7 cellular contexts compared by ENCODE assay signal in the genomic region with DNA sequence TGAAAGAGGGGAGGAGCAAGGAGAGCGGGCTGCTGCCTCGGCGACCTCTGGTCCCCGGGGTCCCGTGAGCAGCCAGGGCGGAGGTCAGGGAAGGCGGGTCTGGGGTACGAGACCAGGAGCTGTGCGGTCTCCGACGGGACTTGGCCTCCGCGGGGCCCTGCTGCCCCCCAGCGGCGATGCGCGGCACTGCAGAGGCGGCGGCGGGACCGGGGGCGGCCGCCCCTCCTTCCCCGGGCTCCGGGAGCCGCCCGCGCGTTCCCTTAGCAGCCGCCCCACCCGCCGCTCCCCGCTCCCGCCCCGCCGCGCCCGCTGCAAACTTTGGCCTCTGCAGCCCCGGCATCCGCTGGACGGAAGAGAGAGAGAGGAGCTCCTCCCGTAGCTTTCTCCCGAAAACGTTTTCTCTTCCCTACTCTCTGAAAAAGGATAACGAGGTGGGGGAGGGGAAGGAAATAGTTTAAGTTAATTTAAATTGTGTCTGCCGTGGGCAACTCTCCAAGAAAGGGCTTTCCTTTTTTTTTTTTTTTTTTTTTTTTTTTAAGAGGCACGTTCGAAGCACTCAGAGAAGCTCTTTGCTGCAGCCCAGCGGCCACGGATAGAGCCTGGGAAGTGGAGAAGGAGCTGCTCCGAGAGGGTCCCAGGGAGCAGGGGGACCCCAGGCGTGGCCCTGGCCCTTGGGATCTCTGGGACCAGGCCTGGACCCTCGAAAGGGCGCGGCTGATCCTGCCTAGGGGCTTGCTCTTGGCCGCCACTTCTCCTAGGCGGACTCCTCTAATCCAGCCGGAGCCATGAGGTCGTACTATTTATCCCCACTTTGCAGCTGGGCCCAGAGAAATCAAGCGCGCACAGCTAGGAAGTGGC. TPM values are rescaled to one million over a fixed set of nuclear protein-coding genes. Genes with fewer than 3 reads are reported as not detected.
A peak's percentile ranks its signal among the peaks of the same experiment; 100 is the strongest.
DNase-seq lines count a peak whose midpoint lies in the region; ATAC-seq and TF ChIP-seq lines count a peak whose summit lies in the region.

No MANE protein-coding gene starts in this region.

- peak; percentile 92 for DNase-seq in GM13976 (ENCODE audit: low spot score)
- peak; percentile 11 for DNase-seq in SKM-1 (lab: John Stamatoyannopoulos, UW; ENCODE audit: unreplicated experiment)
- peak; percentile 86 for DNase-seq in Right ventricle myocardium superior
- peak; percentile 27 to 95 (median 66) for DNase-seq in posterior cingulate gyrus
- peak; percentile 59 to 60 for DNase-seq in tibial nerve (ENCODE audit: low spot score in 2 of 2)

- peak; percentile 98 for ATAC-seq in Right ventricle myocardium superior (ENCODE audit: poor library complexity)

- H3K9me3 Mint-ChIP-seq in IgD-negative memory B cell: no peaks in the 10 kb centered on the region
- no peaks in the 10 kb centered on the region for H3K9me3 Mint-ChIP-seq in activated naive CD4-positive, alpha-beta T cell treated with anti-CD3 and anti-CD28 coated beads, Interleukin-2, amount 50 U/mL, for 24 hours

- H3K4me1 ChIP-seq in tibial nerve: peaks cover 0 to 12% (median 5%) of the 10 kb centered on the region in 4 donors

- no peaks in the 10 kb centered on the region for H3K36me3 Mint-ChIP-seq in IgD-negative memory B cell
- H3K36me3 Mint-ChIP-seq in activated naive CD4-positive, alpha-beta T cell treated with anti-CD3 and anti-CD28 coated beads, Interleukin-2, amount 50 U/mL, for 24 hours: no peaks in the 10 kb centered on the region

- H3K4me3 Mint-ChIP-seq in IgD-negative memory B cell: peak overlapping the region in 3 of 4 donors; percentile 43 to 78 (median 69)
- H3K4me3 Mint-ChIP-seq in activated naive CD4-positive, alpha-beta T cell treated with anti-CD3 and anti-CD28 coated beads, Interleukin-2, amount 50 U/mL, for 24 hours: peak overlapping the region; percentile 76

- peak; percentile 96 for TF ChIP-seq CTCF in GM13976 (IDR thresholded peaks at IDR 0.05; ENCODE audit: borderline replicate concordance, control extremely low read depth, extremely low read depth, insufficient read depth, missing control alignments)
- peak; percentile 90 to 99 (median 92) for TF ChIP-seq CTCF in tibial nerve (IDR thresholded peaks at IDR 0.05)

- H3K4me3 ChIP-seq in tibial nerve: peak overlapping the region in 3 of 4 donors; percentile 23 to 43 (median 28)

- H3K27me3 ChIP-seq in tibial nerve: no peaks in the 10 kb centered on the region

- 3 to 4% methylated on average over 52 to 57 of the region's 61 CpGs for WGBS in tibial nerve, 2 donors

- peak in 1 of 2 donors; percentile 11 for TF ChIP-seq EP300 in tibial nerve (IDR thresholded peaks at IDR 0.05)

- H3K27ac Mint-ChIP-seq in IgD-negative memory B cell: no peak overlapping the region
- H3K27ac Mint-ChIP-seq in activated naive CD4-positive, alpha-beta T cell treated with anti-CD3 and anti-CD28 coated beads, Interleukin-2, amount 50 U/mL, for 24 hours: no peak overlapping the region

- H3K36me3 ChIP-seq in tibial nerve: no peaks in the 10 kb centered on the region

- in situ Hi-C loops in GM13976 (cut with MboI; ENCODE audit: low sequenced_read_pairs, unreplicated experiment): loop anchor here (25.0 kb wide), 1 partner anchor 1273 kb away; no protein-coding TSS in a partner anchor

- intact Hi-C loops in Right ventricle myocardium superior (cut with DNase I): no loop called here
- intact Hi-C loops in posterior cingulate gyrus (cut with DNase I): loop anchor here (5.0 to 10.0 kb wide), 2 partner anchors 1273 to 1835 kb away; no protein-coding TSS in a partner anchor

- peaks cover 5% of the 10 kb centered on the region for H3K27me3 Mint-ChIP-seq in IgD-negative memory B cell
- H3K27me3 Mint-ChIP-seq in activated naive CD4-positive, alpha-beta T cell treated with anti-CD3 and anti-CD28 coated beads, Interleukin-2, amount 50 U/mL, for 24 hours: no peaks in the 10 kb centered on the region

- H3K27ac ChIP-seq in tibial nerve: peak overlapping the region in 3 of 4 donors; percentile 45 to 72 (median 68)

- peaks cover 13 to 17% (median 15%) of the 10 kb centered on the region in 3 donors for H3K4me1 Mint-ChIP-seq in IgD-negative memory B cell
- H3K4me1 Mint-ChIP-seq in activated naive CD4-positive, alpha-beta T cell treated with anti-CD3 and anti-CD28 coated beads, Interleukin-2, amount 50 U/mL, for 24 hours: peaks cover 10% of the 10 kb centered on the region

- TF ChIP-seq POLR2A in tibial nerve (IDR thresholded peaks at IDR 0.05): no peak

- H3K9me3 ChIP-seq in tibial nerve: no peaks in the 10 kb centered on the region

RNA-seq across cellular contexts. Expression of a gene that starts 43.2 kb away (rescaled TPM):
- not detected for polyA plus RNA-seq in IgD-negative memory B cell
- total RNA-seq in Right ventricle myocardium superior: not detected
- total RNA-seq in tibial nerve: not detected

Comparison
In these comparisons a context has a peak if more than half of its experiments do, and no peak if none do; other contexts are left out.
1. Peak in every context shown above with its lines: DNase-seq, ATAC-seq, H3K4me3 ChIP-seq and H3K27ac ChIP-seq.
2. DNase-seq: peak in every context shown above with its lines; median percentile 92 in GM13976; 86 in Right ventricle myocardium superior; 66 in posterior cingulate gyrus; 60 in tibial nerve; 11 in SKM-1.